In the genomic region with DNA sequence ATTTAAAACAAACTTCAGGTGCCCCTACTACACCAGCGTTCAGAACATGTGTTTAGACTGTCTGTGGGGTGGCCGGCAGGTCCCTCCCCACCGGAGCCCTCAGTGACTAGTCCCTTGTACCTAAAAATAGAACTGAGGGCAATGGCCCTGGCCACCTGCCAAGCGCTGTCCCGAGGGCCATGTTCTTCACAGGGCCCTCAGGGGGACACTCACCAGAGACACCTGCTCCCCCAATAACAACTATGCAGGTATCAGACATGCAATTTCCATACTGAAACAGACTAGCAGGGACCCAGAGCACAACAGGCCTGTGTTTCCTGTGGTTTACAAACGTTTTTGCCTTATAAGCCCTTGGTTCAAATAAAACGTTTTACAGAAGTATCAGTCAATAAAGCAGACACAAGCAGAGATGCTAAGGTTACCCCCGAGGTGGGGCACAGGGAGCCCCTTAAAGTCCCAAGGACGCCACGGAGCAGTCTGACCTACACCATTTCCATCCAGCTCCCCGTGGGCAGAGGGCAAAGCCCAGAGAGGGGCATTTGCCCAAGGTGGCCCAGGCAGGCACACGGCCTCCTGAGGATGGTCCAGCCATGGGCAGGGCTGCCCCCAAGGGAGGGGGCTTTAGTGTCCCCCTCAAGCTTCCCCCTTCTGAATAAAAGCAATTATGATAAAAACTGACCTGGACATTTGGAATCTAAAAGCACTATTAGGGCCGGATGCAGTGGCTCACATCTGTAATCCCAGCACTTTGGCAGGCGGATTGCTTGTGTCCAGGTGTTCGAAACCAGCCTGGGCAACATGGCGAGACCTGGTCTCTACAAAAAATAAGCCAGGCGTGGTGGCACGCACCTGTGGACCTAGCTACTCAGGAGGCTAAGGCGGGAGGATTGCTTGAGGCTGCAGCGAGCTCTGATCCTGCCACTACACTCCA, we compare ENCODE assay signal across 11 cellular contexts. TPM values are rescaled to one million over a fixed set of nuclear protein-coding genes. Genes with fewer than 3 reads are reported as not detected.
A peak's percentile ranks its signal among the peaks of the same experiment; 100 is the strongest.
DNase-seq lines count a peak whose midpoint lies in the region; ATAC-seq and TF ChIP-seq lines count a peak whose summit lies in the region.
"Had no signal": no experiment of that assay in that cellular context is flagged by ENCODE, and none has a peak within 500 bp of the region (broad histone marks: within the 10 kb centered on the region; RNA-seq: fewer than 3 reads in every experiment).

No MANE protein-coding gene starts in this region.

- no peaks in the 10 kb centered on the region for H3K9me2 ChIP-seq in Karpas-422 (replicated peaks; ENCODE audit: insufficient read depth, low read length)

- no peak overlapping the region for H3K4me3 Mint-ChIP-seq in stimulated activated naive CD8-positive, alpha-beta T cell treated with anti-CD3 and anti-CD28 coated beads, Interleukin-15, amount 100 ng/mL, for 72 hours
- H3K4me3 Mint-ChIP-seq in glutamatergic neuron (ENCODE audit: unreplicated experiment), result no peak overlapping the region
- H3K4me3 Mint-ChIP-seq: activated naive CD8-positive, alpha-beta T cell treated with anti-CD3 and anti-CD28 coated beads, Interleukin-2, amount 10 ng/mL, durations not matched to agents 7 days and 5 days; naive thymus-derived CD8-positive, alpha-beta T cell; T-helper 17 cell had no signal

- no peaks in the 10 kb centered on the region for H3K27me3 ChIP-seq in Karpas-422 (ENCODE audit: low read length)

- H3K4me1 ChIP-seq in Karpas-422 (ENCODE audit: low read length), result peaks cover 21% of the 10 kb centered on the region

- no peaks in the 10 kb centered on the region for H4K20me1 ChIP-seq in Karpas-422 (ENCODE audit: insufficient read depth, low read depth, low read length)

- H3K27ac ChIP-seq in Karpas-422 (ENCODE audit: low read length), result 0 out of 2 replicates have a peak overlapping the region, but pooled peaks have one; percentile 6

- no peak for TF ChIP-seq POLR2A in erythroblast (IDR thresholded peaks at IDR 0.05; ENCODE audit: low read length)

- DNase-seq in stimulated activated naive CD8-positive, alpha-beta T cell treated with anti-CD3 and anti-CD28 coated beads, Interleukin-15, amount 100 ng/mL, for 72 hours, result no peak
- no peak for DNase-seq in stimulated activated naive CD8-positive, alpha-beta T cell treated with anti-CD3 and anti-CD28 coated beads, Interleukin-15, Interleukin-2, amounts not matched to agents 100 U/mL and 50 U/mL, for 24 hours
- peak; percentile 61 for DNase-seq in Karpas-422
- DNase-seq in erythroblast (lab: John Stamatoyannopoulos, UW), result peak; percentile 25 to 29
- no peak for DNase-seq in EL
- no peak for DNase-seq in glutamatergic neuron
- DNase-seq in NK-92 treated with Interleukin-12 subunit alpha and Interleukin-12 subunit beta, amount 100 ng/mL, for 24 hours (lab: John Stamatoyannopoulos, UW), result no peak
- no peak for DNase-seq in stimulated activated CD4-positive, alpha-beta T cell treated with anti-CD3 and anti-CD28 coated beads, Interleukin-1b, Interleukin-23, amount 100 ng/mL, for 48 hours
- DNase-seq: activated naive CD8-positive, alpha-beta T cell treated with anti-CD3 and anti-CD28 coated beads, Interleukin-2, amount 10 ng/mL, durations not matched to agents 7 days and 5 days; naive thymus-derived CD8-positive, alpha-beta T cell; T-helper 17 cell had no signal

- H3K27me3 Mint-ChIP-seq in stimulated activated naive CD8-positive, alpha-beta T cell treated with anti-CD3 and anti-CD28 coated beads, Interleukin-15, amount 100 ng/mL, for 72 hours, result no peaks in the 10 kb centered on the region
- peaks cover 4% of the 10 kb centered on the region for H3K27me3 Mint-ChIP-seq in glutamatergic neuron (ENCODE audit: unreplicated experiment)

- H3K79me2 ChIP-seq in Karpas-422 (ENCODE audit: low read length), result no peaks in the 10 kb centered on the region

- no peaks in the 10 kb centered on the region for H3K9me3 ChIP-seq in Karpas-422 (ENCODE audit: low read length)

- TF ChIP-seq CTCF in glutamatergic neuron (IDR thresholded peaks at IDR 0.05; ENCODE audit: partially characterized antibody, unreplicated experiment), result no peak

- H3K36me3 Mint-ChIP-seq in glutamatergic neuron (ENCODE audit: unreplicated experiment), result no peaks in the 10 kb centered on the region
- H3K36me3 Mint-ChIP-seq: activated naive CD8-positive, alpha-beta T cell treated with anti-CD3 and anti-CD28 coated beads, Interleukin-2, amount 10 ng/mL, durations not matched to agents 7 days and 5 days; naive thymus-derived CD8-positive, alpha-beta T cell had no signal

- no peaks in the 10 kb centered on the region for H3K36me3 ChIP-seq in Karpas-422 (ENCODE audit: insufficient read depth, low read length)

- no peak for ATAC-seq in stimulated activated naive CD8-positive, alpha-beta T cell treated with anti-CD3 and anti-CD28 coated beads, Interleukin-15, amount 100 ng/mL, for 72 hours
- ATAC-seq in stimulated activated naive CD8-positive, alpha-beta T cell treated with anti-CD3 and anti-CD28 coated beads, Interleukin-15, Interleukin-2, amounts not matched to agents 100 U/mL and 50 U/mL, for 24 hours, result no peak
- ATAC-seq: naive thymus-derived CD8-positive, alpha-beta T cell; T-helper 17 cell had no signal

- no peaks in the 10 kb centered on the region for H3K4me1 Mint-ChIP-seq in stimulated activated naive CD8-positive, alpha-beta T cell treated with anti-CD3 and anti-CD28 coated beads, Interleukin-15, amount 100 ng/mL, for 72 hours
- H3K4me1 Mint-ChIP-seq in glutamatergic neuron (ENCODE audit: low read depth, unreplicated experiment), result peaks cover 3% of the 10 kb centered on the region
- H3K4me1 Mint-ChIP-seq: activated naive CD8-positive, alpha-beta T cell treated with anti-CD3 and anti-CD28 coated beads, Interleukin-2, amount 10 ng/mL, durations not matched to agents 7 days and 5 days; T-helper 17 cell had no signal

- peak overlapping the region; percentile 45 for H3K4me2 ChIP-seq in Karpas-422 (ENCODE audit: low read depth, low read length, poor library complexity, severe bottlenecking)

- H3K4me3 ChIP-seq in Karpas-422 (ENCODE audit: low read length), result peak overlapping the region; percentile 7; the same call in 1 of the 2 replicates

- H2AFZ ChIP-seq in Karpas-422 (ENCODE audit: low read length), result peak overlapping the region; percentile 52; the same call in 1 of the 2 replicates

- peak overlapping the region; percentile 20 to 33 for H3K27ac Mint-ChIP-seq in stimulated activated naive CD8-positive, alpha-beta T cell treated with anti-CD3 and anti-CD28 coated beads, Interleukin-15, amount 100 ng/mL, for 72 hours
- no peak overlapping the region for H3K27ac Mint-ChIP-seq in glutamatergic neuron (ENCODE audit: unreplicated experiment)
- H3K27ac Mint-ChIP-seq: activated naive CD8-positive, alpha-beta T cell treated with anti-CD3 and anti-CD28 coated beads, Interleukin-2, amount 10 ng/mL, durations not matched to agents 7 days and 5 days; T-helper 17 cell had no signal

- no peaks in the 10 kb centered on the region for H3K9me3 Mint-ChIP-seq in stimulated activated naive CD8-positive, alpha-beta T cell treated with anti-CD3 and anti-CD28 coated beads, Interleukin-15, amount 100 ng/mL, for 72 hours
- H3K9me3 Mint-ChIP-seq in glutamatergic neuron (ENCODE audit: unreplicated experiment), result no peaks in the 10 kb centered on the region
- H3K9me3 Mint-ChIP-seq: activated naive CD8-positive, alpha-beta T cell treated with anti-CD3 and anti-CD28 coated beads, Interleukin-2, amount 10 ng/mL, durations not matched to agents 7 days and 5 days; naive thymus-derived CD8-positive, alpha-beta T cell had no signal

- H3K9ac ChIP-seq in Karpas-422 (ENCODE audit: low read length), result no peak overlapping the region; the same call in 1 of the 2 replicates

RNA-seq across cellular contexts. Expression of gene MYLK3, which starts 0.9 kb away (rescaled TPM):
- total RNA-seq in Karpas-422 (2014; rRNA removed; shearing (Covaris generic); ENCODE audit: low replicate concordance), result 0.72 and 1.3 TPM in 2 replicates
- total RNA-seq in glutamatergic neuron (ENCODE audit: unreplicated experiment), result 0.49 TPM
- total RNA-seq: T-helper 17 cell had no signal

RNA-seq across cellular contexts. Expression of gene ORC6, which starts 59.6 kb away (rescaled TPM):
- 24.4 and 38.0 TPM in 2 replicates for total RNA-seq in Karpas-422 (2014; rRNA removed; shearing (Covaris generic); ENCODE audit: low replicate concordance)
- total RNA-seq in glutamatergic neuron (ENCODE audit: unreplicated experiment), result 30.1 TPM

Comparison
In these comparisons a context has a peak if more than half of its experiments do, and no peak if none do; other contexts are left out.
1. DNase-seq: peak in Karpas-422 (single experiment) and erythroblast (2 of 2); none in stimulated activated naive CD8-positive, alpha-beta T cell treated with anti-CD3 and anti-CD28 coated beads, Interleukin-15, amount 100 ng/mL, for 72 hours (0 of 2), stimulated activated naive CD8-positive, alpha-beta T cell treated with anti-CD3 and anti-CD28 coated beads, Interleukin-15, Interleukin-2, amounts not matched to agents 100 U/mL and 50 U/mL, for 24 hours (single experiment), EL (single experiment), glutamatergic neuron (single experiment), NK-92 treated with Interleukin-12 subunit alpha and Interleukin-12 subunit beta, amount 100 ng/mL, for 24 hours (single experiment) and stimulated activated CD4-positive, alpha-beta T cell treated with anti-CD3 and anti-CD28 coated beads, Interleukin-1b, Interleukin-23, amount 100 ng/mL, for 48 hours (single experiment).